ENCODE assay signal across 1 cellular context in the genomic region with DNA sequence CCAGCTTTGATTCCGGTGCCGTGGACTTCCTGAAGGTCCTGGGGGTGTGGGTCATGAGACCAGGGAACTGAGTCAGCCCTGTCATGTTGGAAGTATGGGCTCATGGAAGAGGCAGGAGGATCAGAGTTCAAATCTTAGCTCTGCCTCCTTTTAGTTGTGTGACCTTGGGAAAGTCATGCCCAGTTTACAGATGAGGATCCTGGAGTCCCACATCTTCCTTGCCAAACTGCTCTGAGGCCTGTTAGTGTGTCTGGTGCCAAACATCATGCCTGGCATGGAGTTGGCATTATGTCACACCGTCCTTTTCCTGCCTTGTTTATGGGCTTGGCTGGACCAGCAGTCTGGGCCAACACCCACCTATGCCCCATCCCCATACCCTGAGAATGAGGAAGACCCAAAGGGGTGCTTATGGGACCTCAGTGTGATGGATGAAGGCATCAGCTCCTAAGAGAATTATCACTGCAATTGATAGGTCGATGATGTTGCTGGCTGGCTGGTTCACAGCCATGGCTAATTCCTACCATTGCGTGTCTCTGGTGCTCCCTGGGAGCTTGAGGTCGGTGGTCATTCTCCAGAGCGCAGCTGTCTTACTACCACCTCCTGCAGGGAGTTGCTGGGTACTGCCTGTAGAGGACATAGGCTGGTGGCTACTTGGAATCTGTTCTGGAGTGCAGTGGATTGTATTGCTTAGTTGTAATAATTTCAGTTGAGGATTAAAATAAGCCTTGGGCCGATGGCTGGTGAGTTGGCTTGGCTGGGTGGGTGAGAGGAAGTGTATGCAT.
TF ChIP-seq lines count a peak whose summit lies in the region.

No MANE protein-coding gene starts in this region.

TF ChIP-seq in K562, 482 proteins besides CTCF, POLR2A, EP300 and RAD21 (continued from another document):
- TF ChIP-seq, protein P1, sequence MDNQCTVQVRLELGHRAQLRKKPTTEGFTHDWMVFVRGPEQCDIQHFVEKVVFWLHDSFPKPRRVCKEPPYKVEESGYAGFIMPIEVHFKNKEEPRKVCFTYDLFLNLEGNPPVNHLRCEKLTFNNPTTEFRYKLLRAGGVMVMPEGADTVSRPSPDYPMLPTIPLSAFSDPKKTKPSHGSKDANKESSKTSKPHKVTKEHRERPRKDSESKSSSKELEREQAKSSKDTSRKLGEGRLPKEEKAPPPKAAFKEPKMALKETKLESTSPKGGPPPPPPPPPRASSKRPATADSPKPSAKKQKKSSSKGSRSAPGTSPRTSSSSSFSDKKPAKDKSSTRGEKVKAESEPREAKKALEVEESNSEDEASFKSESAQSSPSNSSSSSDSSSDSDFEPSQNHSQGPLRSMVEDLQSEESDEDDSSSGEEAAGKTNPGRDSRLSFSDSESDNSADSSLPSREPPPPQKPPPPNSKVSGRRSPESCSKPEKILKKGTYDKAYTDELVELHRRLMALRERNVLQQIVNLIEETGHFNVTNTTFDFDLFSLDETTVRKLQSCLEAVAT (IDR thresholded peaks at IDR 0.05): no peak
- TF ChIP-seq ETV5 (CRISPR knock-in tag; IDR thresholded peaks at IDR 0.05; ENCODE audit: low read depth) (0 out of 2 replicates have a peak, but pooled peaks have one; percentile 25), CXXC5 (CRISPR knock-in tag; IDR thresholded peaks at IDR 0.05) (peak; percentile 31; the same call in 1 of the 2 replicates), TEAD4 (IDR thresholded peaks at IDR 0.05; ENCODE audit: low read length) (0 out of 2 replicates have a peak, but pooled peaks have one; percentile 20), TEAD4 (CRISPR knock-in tag; IDR thresholded peaks at IDR 0.05; ENCODE audit: borderline replicate concordance) (no peak), ZNF263 (CRISPR knock-in tag; IDR thresholded peaks at IDR 0.05; ENCODE audit: borderline replicate concordance) (peak; percentile 72; the same call in 1 of the 2 replicates), BCOR (IDR thresholded peaks at IDR 0.05) (peak; percentile 53), ZNF764 (CRISPR knock-in tag; IDR thresholded peaks at IDR 0.05; ENCODE audit: low read depth) (peak; percentile 99), ARID2 (IDR thresholded peaks at IDR 0.05) (0 out of 2 replicates have a peak, but pooled peaks have one; percentile 16), MTA3 (IDR thresholded peaks at IDR 0.05; ENCODE audit: borderline replicate concordance) (no peak), TEAD1 (CRISPR knock-in tag; IDR thresholded peaks at IDR 0.05) (peak; percentile 19 to 32; a peak in 1 of 4 replicates), NR2C1 (IDR thresholded peaks at IDR 0.05) (no peak), NR2C1 (tag; IDR thresholded peaks at IDR 0.05) (no peak), YY1 (IDR thresholded peaks at IDR 0.05; ENCODE audit: borderline replicate concordance in 1 of 3, control insufficient read depth in 1 of 3, extremely low read depth in 1 of 3, insufficient read depth in 3 of 3, insufficient read length in 1 of 3, insufficient replicate concordance in 2 of 3, low read depth in 1 of 3, low read length in 2 of 3) (peak in 1 of 3 experiments; percentile 27), SMC3 (conservative IDR thresholded peaks at IDR 0.05; ENCODE audit: insufficient read depth, low read depth, low read length) (0 out of 2 replicates have a peak, but pooled peaks have one; percentile 26), MCM7 (IDR thresholded peaks at IDR 0.05) (no peak)
- TF ChIP-seq, protein P2, sequence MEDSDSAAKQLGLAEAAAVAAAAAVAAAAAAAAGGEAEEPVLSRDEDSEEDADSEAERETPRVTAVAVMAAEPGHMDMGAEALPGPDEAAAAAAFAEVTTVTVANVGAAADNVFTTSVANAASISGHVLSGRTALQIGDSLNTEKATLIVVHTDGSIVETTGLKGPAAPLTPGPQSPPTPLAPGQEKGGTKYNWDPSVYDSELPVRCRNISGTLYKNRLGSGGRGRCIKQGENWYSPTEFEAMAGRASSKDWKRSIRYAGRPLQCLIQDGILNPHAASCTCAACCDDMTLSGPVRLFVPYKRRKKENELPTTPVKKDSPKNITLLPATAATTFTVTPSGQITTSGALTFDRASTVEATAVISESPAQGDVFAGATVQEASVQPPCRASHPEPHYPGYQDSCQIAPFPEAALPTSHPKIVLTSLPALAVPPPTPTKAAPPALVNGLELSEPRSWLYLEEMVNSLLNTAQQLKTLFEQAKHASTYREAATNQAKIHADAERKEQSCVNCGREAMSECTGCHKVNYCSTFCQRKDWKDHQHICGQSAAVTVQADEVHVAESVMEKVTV (CRISPR knock-in tag; IDR thresholded peaks at IDR 0.05): peak; percentile 60
- TF ChIP-seq, protein P3, sequence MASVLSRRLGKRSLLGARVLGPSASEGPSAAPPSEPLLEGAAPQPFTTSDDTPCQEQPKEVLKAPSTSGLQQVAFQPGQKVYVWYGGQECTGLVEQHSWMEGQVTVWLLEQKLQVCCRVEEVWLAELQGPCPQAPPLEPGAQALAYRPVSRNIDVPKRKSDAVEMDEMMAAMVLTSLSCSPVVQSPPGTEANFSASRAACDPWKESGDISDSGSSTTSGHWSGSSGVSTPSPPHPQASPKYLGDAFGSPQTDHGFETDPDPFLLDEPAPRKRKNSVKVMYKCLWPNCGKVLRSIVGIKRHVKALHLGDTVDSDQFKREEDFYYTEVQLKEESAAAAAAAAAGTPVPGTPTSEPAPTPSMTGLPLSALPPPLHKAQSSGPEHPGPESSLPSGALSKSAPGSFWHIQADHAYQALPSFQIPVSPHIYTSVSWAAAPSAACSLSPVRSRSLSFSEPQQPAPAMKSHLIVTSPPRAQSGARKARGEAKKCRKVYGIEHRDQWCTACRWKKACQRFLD (CRISPR knock-in tag; IDR thresholded peaks at IDR 0.05): no peak
- TF ChIP-seq, protein P4, sequence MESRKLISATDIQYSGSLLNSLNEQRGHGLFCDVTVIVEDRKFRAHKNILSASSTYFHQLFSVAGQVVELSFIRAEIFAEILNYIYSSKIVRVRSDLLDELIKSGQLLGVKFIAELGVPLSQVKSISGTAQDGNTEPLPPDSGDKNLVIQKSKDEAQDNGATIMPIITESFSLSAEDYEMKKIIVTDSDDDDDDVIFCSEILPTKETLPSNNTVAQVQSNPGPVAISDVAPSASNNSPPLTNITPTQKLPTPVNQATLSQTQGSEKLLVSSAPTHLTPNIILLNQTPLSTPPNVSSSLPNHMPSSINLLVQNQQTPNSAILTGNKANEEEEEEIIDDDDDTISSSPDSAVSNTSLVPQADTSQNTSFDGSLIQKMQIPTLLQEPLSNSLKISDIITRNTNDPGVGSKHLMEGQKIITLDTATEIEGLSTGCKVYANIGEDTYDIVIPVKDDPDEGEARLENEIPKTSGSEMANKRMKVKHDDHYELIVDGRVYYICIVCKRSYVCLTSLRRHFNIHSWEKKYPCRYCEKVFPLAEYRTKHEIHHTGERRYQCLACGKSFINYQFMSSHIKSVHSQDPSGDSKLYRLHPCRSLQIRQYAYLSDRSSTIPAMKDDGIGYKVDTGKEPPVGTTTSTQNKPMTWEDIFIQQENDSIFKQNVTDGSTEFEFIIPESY (CRISPR knock-in tag; IDR thresholded peaks at IDR 0.05): 0 out of 2 replicates have a peak, but pooled peaks have one; percentile 14
- TF ChIP-seq, protein P5, sequence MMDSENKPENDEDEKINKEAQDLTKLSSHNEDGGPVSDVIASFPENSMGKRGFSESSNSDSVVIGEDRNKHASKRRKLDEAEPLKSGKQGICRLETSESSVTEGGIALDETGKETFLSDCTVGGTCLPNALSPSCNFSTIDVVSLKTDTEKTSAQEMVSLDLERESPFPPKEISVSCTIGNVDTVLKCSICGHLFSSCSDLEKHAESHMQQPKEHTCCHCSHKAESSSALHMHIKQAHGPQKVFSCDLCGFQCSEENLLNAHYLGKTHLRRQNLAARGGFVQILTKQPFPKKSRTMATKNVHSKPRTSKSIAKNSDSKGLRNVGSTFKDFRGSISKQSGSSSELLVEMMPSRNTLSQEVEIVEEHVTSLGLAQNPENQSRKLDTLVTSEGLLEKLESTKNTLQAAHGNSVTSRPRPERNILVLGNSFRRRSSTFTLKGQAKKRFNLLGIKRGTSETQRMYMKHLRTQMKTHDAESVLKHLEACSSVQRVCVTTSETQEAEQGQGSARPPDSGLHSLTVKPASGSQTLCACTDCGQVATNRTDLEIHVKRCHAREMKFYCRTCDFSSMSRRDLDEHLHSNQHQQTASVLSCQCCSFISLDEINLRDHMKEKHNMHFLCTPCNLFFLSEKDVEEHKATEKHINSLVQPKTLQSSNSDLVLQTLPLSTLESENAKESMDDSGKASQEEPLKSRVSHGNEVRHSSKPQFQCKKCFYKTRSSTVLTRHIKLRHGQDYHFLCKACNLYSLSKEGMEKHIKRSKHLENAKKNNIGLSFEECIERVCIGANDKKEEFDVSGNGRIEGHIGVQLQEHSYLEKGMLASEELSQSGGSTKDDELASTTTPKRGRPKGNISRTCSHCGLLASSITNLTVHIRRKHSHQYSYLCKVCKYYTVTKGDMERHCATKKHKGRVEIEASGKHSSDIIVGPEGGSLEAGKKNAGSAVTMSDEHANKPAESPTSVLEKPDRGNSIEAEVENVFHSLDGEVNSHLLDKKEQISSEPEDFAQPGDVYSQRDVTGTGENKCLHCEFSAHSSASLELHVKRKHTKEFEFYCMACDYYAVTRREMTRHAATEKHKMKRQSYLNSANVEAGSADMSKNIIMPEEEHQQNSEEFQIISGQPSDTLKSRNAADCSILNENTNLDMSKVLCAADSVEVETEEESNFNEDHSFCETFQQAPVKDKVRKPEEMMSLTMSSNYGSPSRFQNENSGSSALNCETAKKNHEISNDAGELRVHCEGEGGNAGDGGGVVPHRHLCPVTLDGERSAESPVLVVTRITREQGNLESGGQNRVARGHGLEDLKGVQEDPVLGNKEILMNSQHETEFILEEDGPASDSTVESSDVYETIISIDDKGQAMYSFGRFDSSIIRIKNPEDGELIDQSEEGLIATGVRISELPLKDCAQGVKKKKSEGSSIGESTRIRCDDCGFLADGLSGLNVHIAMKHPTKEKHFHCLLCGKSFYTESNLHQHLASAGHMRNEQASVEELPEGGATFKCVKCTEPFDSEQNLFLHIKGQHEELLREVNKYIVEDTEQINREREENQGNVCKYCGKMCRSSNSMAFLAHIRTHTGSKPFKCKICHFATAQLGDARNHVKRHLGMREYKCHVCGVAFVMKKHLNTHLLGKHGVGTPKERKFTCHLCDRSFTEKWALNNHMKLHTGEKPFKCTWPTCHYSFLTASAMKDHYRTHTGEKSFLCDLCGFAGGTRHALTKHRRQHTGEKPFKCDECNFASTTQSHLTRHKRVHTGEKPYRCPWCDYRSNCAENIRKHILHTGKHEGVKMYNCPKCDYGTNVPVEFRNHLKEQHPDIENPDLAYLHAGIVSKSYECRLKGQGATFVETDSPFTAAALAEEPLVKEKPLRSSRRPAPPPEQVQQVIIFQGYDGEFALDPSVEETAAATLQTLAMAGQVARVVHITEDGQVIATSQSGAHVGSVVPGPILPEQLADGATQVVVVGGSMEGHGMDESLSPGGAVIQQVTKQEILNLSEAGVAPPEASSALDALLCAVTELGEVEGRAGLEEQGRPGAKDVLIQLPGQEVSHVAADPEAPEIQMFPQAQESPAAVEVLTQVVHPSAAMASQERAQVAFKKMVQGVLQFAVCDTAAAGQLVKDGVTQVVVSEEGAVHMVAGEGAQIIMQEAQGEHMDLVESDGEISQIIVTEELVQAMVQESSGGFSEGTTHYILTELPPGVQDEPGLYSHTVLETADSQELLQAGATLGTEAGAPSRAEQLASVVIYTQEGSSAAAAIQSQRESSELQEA (IDR thresholded peaks at IDR 0.05; ENCODE audit: low read depth): no peak
- TF ChIP-seq, protein P6, sequence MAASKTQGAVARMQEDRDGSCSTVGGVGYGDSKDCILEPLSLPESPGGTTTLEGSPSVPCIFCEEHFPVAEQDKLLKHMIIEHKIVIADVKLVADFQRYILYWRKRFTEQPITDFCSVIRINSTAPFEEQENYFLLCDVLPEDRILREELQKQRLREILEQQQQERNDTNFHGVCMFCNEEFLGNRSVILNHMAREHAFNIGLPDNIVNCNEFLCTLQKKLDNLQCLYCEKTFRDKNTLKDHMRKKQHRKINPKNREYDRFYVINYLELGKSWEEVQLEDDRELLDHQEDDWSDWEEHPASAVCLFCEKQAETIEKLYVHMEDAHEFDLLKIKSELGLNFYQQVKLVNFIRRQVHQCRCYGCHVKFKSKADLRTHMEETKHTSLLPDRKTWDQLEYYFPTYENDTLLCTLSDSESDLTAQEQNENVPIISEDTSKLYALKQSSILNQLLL (CRISPR knock-in tag; IDR thresholded peaks at IDR 0.05; ENCODE audit: borderline replicate concordance): no peak
